In genomic region chr10:116011929-116012328, GRCh38 we compare ENCODE assay signal across 9 cellular contexts.
"Had no signal": no experiment of that assay in that cellular context is flagged by ENCODE, and none has a peak within 500 bp of the region (broad histone marks: within the 10 kb centered on the region; RNA-seq: fewer than 3 reads in every experiment).

No MANE protein-coding gene starts in this region.

- H3K4me2 ChIP-seq: KMS-11 had no signal

- H3K4me3 Mint-ChIP-seq: H9 had no signal

- H2AFZ ChIP-seq: GM23248 had no signal

- DNase-seq: GM23248, H9, HCEC 1CT, Karpas-422, KBM-7 had no signal

- H3K27ac Mint-ChIP-seq: H9 had no signal

- H3K9ac ChIP-seq: GM23248, KMS-11 had no signal

- FAIRE-seq: H1, H54, HTR-8/SVneo had no signal

- H3K4me3 ChIP-seq: GM23248 had no signal

- H3K27ac ChIP-seq: GM23248, KMS-11 had no signal
